26 cellular contexts compared by ENCODE assay signal in genomic region chr15:86894269-86894668, GRCh38.
"Had no signal": no experiment of that assay in that cellular context is flagged by ENCODE, and none has a peak within 500 bp of the region (broad histone marks: within the 10 kb centered on the region; RNA-seq: fewer than 3 reads in every experiment).

No MANE protein-coding gene starts in this region.

- H3K27me3 ChIP-seq: gastroesophageal sphincter, neural progenitor cell, right lobe of liver, suprapubic skin, transverse colon, upper lobe of right lung, uterus had no signal

- H3K27ac ChIP-seq: coronary artery, gastroesophageal sphincter, neural progenitor cell, parathyroid adenoma, right lobe of liver, suprapubic skin, transverse colon, upper lobe of right lung, uterus had no signal

- H3K9me3 ChIP-seq: gastroesophageal sphincter, mucosa of descending colon, right lobe of liver, suprapubic skin, transverse colon, upper lobe of right lung, uterus had no signal

- DNase-seq: dermis blood vessel endothelial cell; effector memory CD4-positive, alpha-beta T cell; erythroblast; hypothalamus; mesenchymal stem cell; mucosa of descending colon; naive thymus-derived CD4-positive, alpha-beta T cell; right lobe of liver; stimulated activated CD4-positive, alpha-beta T cell treated with anti-CD3 and anti-CD28 coated beads, Interleukin-12 subunit alpha, Interleukin-12 subunit beta, amount 100 ng/mL, for 4 hours; stimulated activated CD4-positive, alpha-beta T cell treated with anti-CD3 and anti-CD28 coated beads, Interleukin-1b, Interleukin-23, amount 100 ng/mL, for 48 hours; stimulated activated CD4-positive, alpha-beta T cell treated with anti-CD3 and anti-CD28 coated beads, Interleukin-4, amount 100 ng/mL, for 1 hour; stimulated activated CD8-positive, alpha-beta memory T cell treated with anti-CD3 and anti-CD28 coated beads, Interleukin-4, amount 100 ng/mL, for 48 hours; stimulated activated naive CD4-positive, alpha-beta T cell; stimulated activated naive CD8-positive, alpha-beta T cell treated with anti-CD3 and anti-CD28 coated beads, Interleukin-15, amount 100 ng/mL, for 72 hours; transverse colon; upper lobe of right lung; uterus had no signal

- H3K9me3 Mint-ChIP-seq: stimulated activated naive CD8-positive, alpha-beta T cell treated with anti-CD3 and anti-CD28 coated beads, Interleukin-15, amount 100 ng/mL, for 72 hours had no signal

- H3K36me3 Mint-ChIP-seq: naive thymus-derived CD4-positive, alpha-beta T cell; neural progenitor cell had no signal

- H3K4me3 ChIP-seq: coronary artery, gastroesophageal sphincter, mucosa of descending colon, neural progenitor cell, right lobe of liver, smooth muscle cell, suprapubic skin, transverse colon, upper lobe of right lung, uterus had no signal

- H3K4me3 Mint-ChIP-seq: mesothelial cell of epicardium; naive thymus-derived CD4-positive, alpha-beta T cell; nephron; neural progenitor cell; stimulated activated naive CD8-positive, alpha-beta T cell treated with anti-CD3 and anti-CD28 coated beads, Interleukin-15, amount 100 ng/mL, for 72 hours had no signal

- H3K9ac ChIP-seq: neural progenitor cell, parathyroid adenoma had no signal

- H3K4me1 ChIP-seq: gastroesophageal sphincter, neural progenitor cell, parathyroid adenoma, right lobe of liver, suprapubic skin, transverse colon, upper lobe of right lung, uterus had no signal

- ATAC-seq: gastroesophageal sphincter; mucosa of descending colon; naive thymus-derived CD4-positive, alpha-beta T cell; right lobe of liver; stimulated activated naive CD8-positive, alpha-beta T cell treated with anti-CD3 and anti-CD28 coated beads, Interleukin-15, amount 100 ng/mL, for 72 hours; upper lobe of right lung had no signal

- H3K36me3 ChIP-seq: gastroesophageal sphincter, neural progenitor cell, right lobe of liver, suprapubic skin, transverse colon, upper lobe of right lung, uterus had no signal

- H3K27ac Mint-ChIP-seq: mesothelial cell of epicardium; naive thymus-derived CD4-positive, alpha-beta T cell; nephron; neural progenitor cell; progenitor cell of endocrine pancreas; stimulated activated naive CD8-positive, alpha-beta T cell treated with anti-CD3 and anti-CD28 coated beads, Interleukin-15, amount 100 ng/mL, for 72 hours had no signal

- H3K4me1 Mint-ChIP-seq: naive thymus-derived CD4-positive, alpha-beta T cell; nephron; stimulated activated naive CD8-positive, alpha-beta T cell treated with anti-CD3 and anti-CD28 coated beads, Interleukin-15, amount 100 ng/mL, for 72 hours had no signal
